8 cellular contexts compared by ENCODE assay signal in the genomic region with DNA sequence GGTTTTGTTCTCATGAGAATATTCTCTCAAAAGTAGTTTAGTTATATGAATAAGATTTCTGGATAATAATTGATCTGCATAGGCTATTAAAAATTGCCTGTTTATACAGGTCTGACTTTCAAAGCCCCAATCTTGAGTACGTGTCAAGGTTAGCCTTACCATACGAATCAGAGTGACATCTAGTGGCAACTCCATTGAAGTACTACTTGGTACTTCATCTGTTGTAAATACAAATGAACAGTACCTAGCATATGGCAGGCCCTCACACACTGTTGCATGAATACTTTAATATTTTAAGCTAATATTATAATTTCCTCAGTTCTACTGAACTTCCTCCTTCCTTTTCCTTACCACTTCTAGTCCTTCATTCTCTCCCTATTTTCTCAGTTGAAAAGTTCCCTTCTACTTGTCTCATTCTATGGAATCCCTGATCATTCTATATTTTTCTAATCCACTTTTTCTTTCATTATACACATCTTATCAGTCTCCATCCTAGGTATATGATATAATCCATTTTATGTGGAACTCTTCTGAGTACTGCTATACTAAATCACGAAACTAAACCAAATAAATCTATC.
DNase-seq lines count a peak whose midpoint lies in the region; ATAC-seq, FAIRE-seq and TF ChIP-seq lines count a peak whose summit lies in the region.

No MANE protein-coding gene starts in this region.

- no peaks in the 10 kb centered on the region for H3K9me3 ChIP-seq in endothelial cell of umbilical vein (replicated peaks; ENCODE audit: control insufficient read depth, insufficient read depth, low read length)

- H2AFZ ChIP-seq in endothelial cell of umbilical vein (ENCODE audit: low read depth, low read length) = no peak overlapping the region

- CTCF ChIA-PET in endothelial cell of umbilical vein (lab: Charles Lee) = interaction anchor here (0.6 to 2.3 kb wide), 22 partner anchors 10 to 551 kb away, joined by 3 to 15 read pairs (median 4); no protein-coding TSS in a partner anchor

- H3K79me2 ChIP-seq in endothelial cell of umbilical vein (ENCODE audit: control insufficient read depth, insufficient read depth, low read length) = peaks cover 26% of the 10 kb centered on the region

- POLR2A ChIA-PET in endothelial cell of umbilical vein (lab: Charles Lee) = interaction anchor here (0.7 kb wide), 1 partner anchor 525 kb away, joined by 3 read pairs; no protein-coding TSS in a partner anchor

- dilution Hi-C loops in endothelial cell of umbilical vein (cut with MboI; ENCODE audit: extremely low pct_ligation_motif_present, low sequenced_read_pairs) = no loop called here

- peaks cover 2% of the 10 kb centered on the region for H4K20me1 ChIP-seq in endothelial cell of umbilical vein (replicated peaks; ENCODE audit: control insufficient read depth, extremely low read depth, insufficient read depth, low read length)

- no peak overlapping the region for H3K27ac ChIP-seq in C4-2B
- H3K27ac ChIP-seq in endothelial cell of umbilical vein (ENCODE audit: insufficient read depth, low read depth, low read length) = no peak overlapping the region

- H3K27me3 ChIP-seq in endothelial cell of umbilical vein (ENCODE audit: control insufficient read depth in 2 of 2, insufficient read depth in 2 of 2, low read length in 2 of 2) = no peaks in the 10 kb centered on the region

- no peaks in the 10 kb centered on the region for H3K9me1 ChIP-seq in endothelial cell of umbilical vein (replicated peaks; ENCODE audit: control insufficient read depth, extremely low read depth, insufficient read depth, low read length)

- ATAC-seq in HG02798 (IDR thresholded peaks at IDR 0.05; ENCODE audit: poor library complexity, unreplicated experiment) = peak; percentile 96

- intact Hi-C loops in endothelial cell of umbilical vein (cut with micrococcal nuclease) = loop anchor here (1.0 to 10.0 kb wide), 7 partner anchors 99 to 551 kb away; no protein-coding TSS in a partner anchor

- no TSS peak for BruUV-seq in endothelial cell of umbilical vein (replicated peaks; lab: Mats Ljungman, UMichigan)

- no peak overlapping the region for H3K4me3 ChIP-seq in endothelial cell of umbilical vein (replicated peaks in 1 of 3; ENCODE audit: insufficient read depth in 1 of 3, low read depth in 1 of 3, low read length in 3 of 3)

- no peak overlapping the region for H3K9ac ChIP-seq in endothelial cell of umbilical vein (replicated peaks; ENCODE audit: extremely low read depth, insufficient read depth, low read length)

- peak; percentile 23 for DNase-seq in GM18507 (ENCODE audit: extremely low spot score, insufficient read length, low read depth)
- peak; percentile 82 for DNase-seq in NCI-H1092 (lab: John Stamatoyannopoulos, UW)
- peak; percentile 26 for DNase-seq in SIG-M5 (lab: John Stamatoyannopoulos, UW)
- DNase-seq in endothelial cell of umbilical vein (ENCODE audit: low read depth, low spot score) = peak; percentile 79
- peak; percentile 69 for DNase-seq in myocyte (ENCODE audit: low read depth)
- DNase-seq in activated effector memory CD4-positive, alpha-beta T cell treated with Interleukin-2 at 50 U/mL for 16 hours = no peak

- H3K4me1 ChIP-seq in endothelial cell of umbilical vein (ENCODE audit: control insufficient read depth, extremely low read depth, insufficient read depth, low read length) = peaks cover 4% of the 10 kb centered on the region

- H3K36me3 ChIP-seq in endothelial cell of umbilical vein (ENCODE audit: control insufficient read depth in 2 of 2, extremely low read depth in 1 of 2, insufficient read depth in 2 of 2, low read length in 2 of 2) = no peaks in the 10 kb centered on the region

- no peak overlapping the region for H3K4me2 ChIP-seq in endothelial cell of umbilical vein (ENCODE audit: insufficient read depth, low read length)

- no peak for TF ChIP-seq POLR2A in endothelial cell of umbilical vein (IDR thresholded peaks at IDR 0.05; ENCODE audit: low read depth, low read length)

- FAIRE-seq in GM18507 (lab: Jason Lieb, UNC) = peak; percentile 86
- peak; percentile 90 for FAIRE-seq in endothelial cell of umbilical vein (lab: Jason Lieb, UNC)

- TF ChIP-seq CTCF in C4-2B (conservative IDR thresholded peaks at IDR 0.05) (peak; percentile 86), endothelial cell of umbilical vein (IDR thresholded peaks at IDR 0.05; ENCODE audit: extremely low read depth in 1 of 2, insufficient read depth in 1 of 2, low read depth in 1 of 2, low read length in 2 of 2) (peak; percentile 55 to 58)

TF ChIP-seq in endothelial cell of umbilical vein, 7 proteins besides CTCF, POLR2A, EP300 and RAD21:
- TF ChIP-seq EZH2 (IDR thresholded peaks at IDR 0.05; ENCODE audit: borderline replicate concordance, low read depth, low read length, severe bottlenecking) = no peak
- no peak for TF ChIP-seq POLR2AphosphoS5 (IDR thresholded peaks at IDR 0.05; ENCODE audit: insufficient read depth, low read depth, low read length)
- no peak for TF ChIP-seq MYC (IDR thresholded peaks at IDR 0.05; ENCODE audit: low read depth, low read length)
- TF ChIP-seq JUN (IDR thresholded peaks at IDR 0.05; ENCODE audit: borderline replicate concordance, insufficient read depth, insufficient read length, low read depth) = no peak
- no peak for TF ChIP-seq GATA2 (IDR thresholded peaks at IDR 0.05; ENCODE audit: insufficient read depth, insufficient read length, low read depth, low read length)
- no peak for TF ChIP-seq FOS (IDR thresholded peaks at IDR 0.05; ENCODE audit: borderline replicate concordance, insufficient read depth, low read length)
- TF ChIP-seq, protein P1, sequence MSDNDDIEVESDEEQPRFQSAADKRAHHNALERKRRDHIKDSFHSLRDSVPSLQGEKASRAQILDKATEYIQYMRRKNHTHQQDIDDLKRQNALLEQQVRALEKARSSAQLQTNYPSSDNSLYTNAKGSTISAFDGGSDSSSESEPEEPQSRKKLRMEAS (IDR thresholded peaks at IDR 0.05; ENCODE audit: insufficient read depth, insufficient read length) = no peak
